21 cellular contexts compared by ENCODE assay signal in the genomic region with DNA sequence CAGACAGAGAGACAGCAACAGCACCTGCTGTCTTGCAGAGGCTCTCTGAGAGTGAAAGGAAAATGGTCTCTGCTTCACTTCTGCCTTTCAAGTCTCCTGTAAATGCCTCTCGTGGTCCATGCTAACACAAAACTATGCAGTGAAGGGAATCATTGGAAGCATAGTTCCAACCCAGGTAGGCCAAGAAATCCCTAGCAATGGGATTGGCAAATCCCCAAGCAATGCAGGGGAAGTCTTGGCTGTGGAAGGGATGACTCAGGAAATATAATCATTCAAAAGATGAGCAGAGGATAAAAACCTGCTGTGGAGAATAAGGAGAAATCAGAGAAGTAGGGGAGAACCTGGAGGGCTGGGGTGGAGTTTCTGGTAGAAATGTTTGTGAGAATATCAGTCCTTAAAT.
"Had no signal": no experiment of that assay in that cellular context is flagged by ENCODE, and none has a peak within 500 bp of the region (broad histone marks: within the 10 kb centered on the region; RNA-seq: fewer than 3 reads in every experiment).

No MANE protein-coding gene starts in this region.

- H3K4me1 ChIP-seq: left ventricle myocardium inferior, spleen had no signal

- H3K9ac ChIP-seq: neural progenitor cell had no signal

- H3K27me3 ChIP-seq: hepatocyte, neural progenitor cell, upper lobe of right lung had no signal

- H3K9me3 ChIP-seq: left ventricle myocardium inferior, spleen, thoracic aorta, upper lobe of right lung had no signal

- FAIRE-seq: astrocyte, endometrium had no signal

- H3K36me3 ChIP-seq: left ventricle myocardium inferior, neural progenitor cell, spleen, thoracic aorta, upper lobe of right lung had no signal

- DNase-seq: activated B cell treated with CpG ODN at 0.5 μM for 24 hours; activated CD4-positive, alpha-beta T cell treated with anti-CD3 and anti-CD28 coated beads for 36 hours; activated CD4-positive, alpha-beta T cell treated with anti-CD3 and anti-CD28 coated beads, Interleukin-2, amount 50 U/mL, for 4 hours; activated CD8-positive, alpha-beta memory T cell treated with anti-CD3 and anti-CD28 coated beads for 24 hours; activated CD8-positive, alpha-beta memory T cell treated with anti-CD3 and anti-CD28 coated beads, Interleukin-2, amount 50 U/mL, for 4 hours; activated naive CD8-positive, alpha-beta T cell treated with anti-CD3 and anti-CD28 coated beads for 36 hours; activated T-cell treated with anti-CD3 and anti-CD28 coated beads, Interleukin-2, amount 50 U/mL, for 24 hours; foreskin melanocyte; immature natural killer cell; kidney glomerular epithelial cell; left ventricle myocardium inferior; naive thymus-derived CD8-positive, alpha-beta T cell; spleen; stimulated activated CD4-positive, alpha-beta T cell treated with anti-CD3 and anti-CD28 coated beads, Interleukin-4, amount 100 ng/mL, for 1 hour; stimulated activated naive CD4-positive, alpha-beta T cell; upper lobe of right lung had no signal

- H3K27ac ChIP-seq: hepatocyte, left ventricle myocardium inferior, neural progenitor cell, spleen, thoracic aorta, upper lobe of right lung had no signal

- H2AFZ ChIP-seq: hepatocyte had no signal

- H3K79me2 ChIP-seq: hepatocyte had no signal

- H3K4me2 ChIP-seq: hepatocyte, neural progenitor cell had no signal

- H3K4me3 ChIP-seq: hepatocyte, left ventricle myocardium inferior, neural progenitor cell, spleen, thoracic aorta, upper lobe of right lung had no signal
